In the genomic region with DNA sequence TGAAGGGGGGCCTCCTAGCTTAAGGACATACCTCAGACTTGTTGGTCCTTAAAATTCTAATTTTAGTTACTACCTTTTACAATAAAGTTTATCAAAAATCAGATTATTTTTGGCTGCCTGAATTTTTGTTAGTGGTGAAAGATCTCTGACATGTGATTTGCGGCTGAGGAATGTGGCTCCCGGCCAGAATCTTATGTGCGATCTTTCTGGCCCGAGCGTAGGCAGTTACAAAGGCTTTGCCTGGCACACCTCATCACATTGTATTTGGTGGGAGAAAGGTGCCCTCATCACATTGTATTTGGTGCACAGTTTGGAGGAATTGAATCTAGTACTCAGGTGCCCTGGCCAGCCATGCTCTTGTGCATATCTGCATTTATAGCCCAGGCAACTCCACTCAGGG, we compare ENCODE assay signal across 24 cellular contexts.
DNase-seq lines count a peak whose midpoint lies in the region; ATAC-seq and TF ChIP-seq lines count a peak whose summit lies in the region.
"Had no signal": no experiment of that assay in that cellular context is flagged by ENCODE, and none has a peak within 500 bp of the region (broad histone marks: within the 10 kb centered on the region; RNA-seq: fewer than 3 reads in every experiment).

No MANE protein-coding gene starts in this region.

- no peaks in the 10 kb centered on the region for H3K36me3 ChIP-seq in right atrium auricular region
- H3K36me3 ChIP-seq in aorta (ENCODE audit: control insufficient read depth in 1 of 2, insufficient read depth in 2 of 2, low read length in 1 of 2): peaks cover 0 to 3% of the 10 kb centered on the region in 2 donors
- H3K36me3 ChIP-seq: BLaER1, HAP-1 had no signal

- no peak overlapping the region for H3K27ac ChIP-seq in right atrium auricular region
- H3K27ac ChIP-seq in aorta (ENCODE audit: low read depth in 1 of 2, low read length in 2 of 2): peak overlapping the region in 1 of 2 donors; percentile 59
- no peak overlapping the region for H3K27ac ChIP-seq in coronary artery
- H3K27ac ChIP-seq: BLaER1, HL-60, SK-N-MC had no signal

- DNase-seq in Right ventricle myocardium inferior (ENCODE audit: missing footprints): peak; percentile 33
- no peak for DNase-seq in right atrium auricular region (ENCODE audit: low spot score)
- peak; percentile 22 for DNase-seq in choroid plexus epithelial cell (ENCODE audit: low read depth)
- no peak for DNase-seq in mesothelial cell of epicardium (ENCODE audit: low spot score in 2 of 2, unreplicated experiment in 2 of 2)
- DNase-seq in aorta: peak; percentile 44 to 68
- no peak for DNase-seq in osteocyte (ENCODE audit: extremely low spot score, unreplicated experiment)
- no peak for DNase-seq in coronary artery (ENCODE audit: low spot score)
- DNase-seq: CD4-positive, CD25-positive, alpha-beta regulatory T cell; GOT3; HFFc6; NCI-H1092; NCI-H1417 treated with DMSO at 0.1 percent for 48 hours; NCI-H1694 treated with DMSO at 0.1 percent for 48 hours; NCI-H2081; NCI-H2171; NCI-H345; NCI-H82; RPMI8226; SHP77 treated with DMSO at 0.1 percent for 48 hours had no signal

- H3K4me1 ChIP-seq in right atrium auricular region (no peaks in the 10 kb centered on the region), aorta (ENCODE audit: control insufficient read depth in 1 of 2, insufficient read depth in 2 of 2, low read length in 2 of 2) (peaks cover 2 to 4% of the 10 kb centered on the region in 2 donors)
- H3K4me1 ChIP-seq: BLaER1, HAP-1 had no signal

- no peak for ATAC-seq in Right ventricle myocardium inferior
- ATAC-seq in aorta (ENCODE audit: low FRiP score): no peak
- ATAC-seq in HG02840 (IDR thresholded peaks at IDR 0.05; ENCODE audit: low FRiP score, unreplicated experiment): no peak

- H3K4me3 Mint-ChIP-seq in mesothelial cell of epicardium (no peak overlapping the region), osteocyte (ENCODE audit: unreplicated experiment) (no peak overlapping the region)
- H3K4me3 Mint-ChIP-seq: CD4-positive, CD25-positive, alpha-beta regulatory T cell; HFFc6 had no signal

- intact Hi-C loops in Right ventricle myocardium inferior (cut with DNase I) (no loop called here), aorta (cut with DNase I) (no loop called here)

- WGBS in aorta, 2 donors: 13 to 19% methylated on average over 5 of the region's 5 CpGs

- peaks cover 21% of the 10 kb centered on the region for H3K36me3 Mint-ChIP-seq in mesothelial cell of epicardium
- H3K36me3 Mint-ChIP-seq in osteocyte (ENCODE audit: unreplicated experiment): peaks cover 7% of the 10 kb centered on the region
- H3K36me3 Mint-ChIP-seq: CD4-positive, CD25-positive, alpha-beta regulatory T cell had no signal

- no peaks in the 10 kb centered on the region for H3K27me3 ChIP-seq in right atrium auricular region
- H3K27me3 ChIP-seq in aorta (ENCODE audit: control insufficient read depth in 1 of 2, insufficient read depth in 2 of 2, low read length in 1 of 2): no peaks in the 10 kb centered on the region
- H3K27me3 ChIP-seq: BLaER1 had no signal

- H3K27me3 Mint-ChIP-seq in mesothelial cell of epicardium (ENCODE audit: low read depth): no peaks in the 10 kb centered on the region
- no peaks in the 10 kb centered on the region for H3K27me3 Mint-ChIP-seq in osteocyte (ENCODE audit: unreplicated experiment)
- H3K27me3 Mint-ChIP-seq: CD4-positive, CD25-positive, alpha-beta regulatory T cell had no signal

- H3K9me3 Mint-ChIP-seq in mesothelial cell of epicardium: peaks cover 5% of the 10 kb centered on the region
- no peaks in the 10 kb centered on the region for H3K9me3 Mint-ChIP-seq in osteocyte (ENCODE audit: unreplicated experiment)
- H3K9me3 Mint-ChIP-seq: HFFc6 had no signal

- H3K4me1 Mint-ChIP-seq in mesothelial cell of epicardium: peaks cover 12% of the 10 kb centered on the region
- peaks cover 11% of the 10 kb centered on the region for H3K4me1 Mint-ChIP-seq in osteocyte (ENCODE audit: unreplicated experiment)
- H3K4me1 Mint-ChIP-seq: CD4-positive, CD25-positive, alpha-beta regulatory T cell had no signal

- TF ChIP-seq CTCF in right atrium auricular region (IDR thresholded peaks at IDR 0.05) (no peak), choroid plexus epithelial cell (conservative IDR thresholded peaks at IDR 0.05; ENCODE audit: low read depth, low read length) (no peak), mesothelial cell of epicardium (IDR thresholded peaks at IDR 0.05; ENCODE audit: unreplicated experiment) (no peak), osteocyte (IDR thresholded peaks at IDR 0.05) (no peak), coronary artery (IDR thresholded peaks at IDR 0.05) (no peak)

- H3K4me3 ChIP-seq in right atrium auricular region (no peak overlapping the region), choroid plexus epithelial cell (ENCODE audit: low read depth, low read length) (no peak overlapping the region), aorta (ENCODE audit: low read length in 2 of 2) (no peak overlapping the region), coronary artery (no peak overlapping the region)
- H3K4me3 ChIP-seq: BLaER1, HAP-1, SK-N-MC had no signal

- H3K9me3 ChIP-seq in right atrium auricular region: no peaks in the 10 kb centered on the region
- no peaks in the 10 kb centered on the region for H3K9me3 ChIP-seq in aorta (ENCODE audit: control insufficient read depth, low read length)
- H3K9me3 ChIP-seq: BLaER1, HAP-1 had no signal

- H3K27ac Mint-ChIP-seq in mesothelial cell of epicardium (peak overlapping the region; percentile 56), osteocyte (ENCODE audit: unreplicated experiment) (no peak overlapping the region)
- H3K27ac Mint-ChIP-seq: CD4-positive, CD25-positive, alpha-beta regulatory T cell; HFFc6 had no signal

Comparison
In these comparisons a context has a peak if more than half of its experiments do, and no peak if none do; other contexts are left out.
1. DNase-seq: peak in Right ventricle myocardium inferior (single experiment), choroid plexus epithelial cell (single experiment) and aorta (2 of 2); none in right atrium auricular region (single experiment), mesothelial cell of epicardium (0 of 2), osteocyte (single experiment) and coronary artery (single experiment).